Comparison of ENCODE assay signal across 1 cellular context in the genomic region with DNA sequence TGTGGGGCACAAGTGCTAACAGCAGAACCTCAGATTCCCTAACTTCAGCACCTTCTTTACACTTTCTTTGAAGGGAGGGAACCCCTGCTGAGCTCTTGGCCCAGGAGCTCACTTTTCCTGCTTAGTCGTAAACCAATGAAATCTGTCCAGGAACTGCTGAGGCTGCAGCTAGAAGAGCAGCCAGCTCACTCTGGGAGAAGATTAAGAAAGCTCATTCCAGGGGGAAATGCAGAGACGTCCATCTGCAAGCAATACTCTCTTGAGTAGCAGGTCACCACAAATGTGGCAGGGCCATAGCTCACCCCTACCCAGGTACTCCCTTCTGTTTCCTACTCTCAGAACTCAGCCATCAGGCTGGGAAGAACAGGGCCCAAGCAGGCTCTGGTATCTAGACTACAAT.
TF ChIP-seq lines count a peak whose summit lies in the region.

No MANE protein-coding gene starts in this region.

TF ChIP-seq in HEK293, 187 proteins besides CTCF, POLR2A, EP300 and RAD21 (continued from another document):
- TF ChIP-seq, protein P1, sequence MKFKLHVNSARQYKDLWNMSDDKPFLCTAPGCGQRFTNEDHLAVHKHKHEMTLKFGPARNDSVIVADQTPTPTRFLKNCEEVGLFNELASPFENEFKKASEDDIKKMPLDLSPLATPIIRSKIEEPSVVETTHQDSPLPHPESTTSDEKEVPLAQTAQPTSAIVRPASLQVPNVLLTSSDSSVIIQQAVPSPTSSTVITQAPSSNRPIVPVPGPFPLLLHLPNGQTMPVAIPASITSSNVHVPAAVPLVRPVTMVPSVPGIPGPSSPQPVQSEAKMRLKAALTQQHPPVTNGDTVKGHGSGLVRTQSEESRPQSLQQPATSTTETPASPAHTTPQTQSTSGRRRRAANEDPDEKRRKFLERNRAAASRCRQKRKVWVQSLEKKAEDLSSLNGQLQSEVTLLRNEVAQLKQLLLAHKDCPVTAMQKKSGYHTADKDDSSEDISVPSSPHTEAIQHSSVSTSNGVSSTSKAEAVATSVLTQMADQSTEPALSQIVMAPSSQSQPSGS (tag by site-specific recombination; IDR thresholded peaks at IDR 0.05; ENCODE audit: low read depth): no peak
- no peak for TF ChIP-seq ZNF785 (tag by site-specific recombination; IDR thresholded peaks at IDR 0.05)
TF ChIP-seq in HEK293: peak in this region for 5.
